8 cellular contexts compared by ENCODE assay signal in genomic region chr19:40803857-40804782, GRCh38. TPM values are rescaled to one million over a fixed set of nuclear protein-coding genes. Genes with fewer than 3 reads are reported as not detected.
DNase-seq lines count a peak whose midpoint lies in the region; ATAC-seq, FAIRE-seq and TF ChIP-seq lines count a peak whose summit lies in the region.

No MANE protein-coding gene starts in this region.

- H3K4me3 ChIP-seq in colonic mucosa: peak overlapping the region; percentile 2

- peaks cover 16% of the 10 kb centered on the region for H3K36me3 Mint-ChIP-seq in natural killer cell treated with Interleukin-12 subunit alpha and Interleukin-12 subunit beta and Interleukin-15 and Interleukin-18, amount 100 ng/mL, for 72 hours

- no peaks in the 10 kb centered on the region for H3K27me3 Mint-ChIP-seq in natural killer cell treated with Interleukin-12 subunit alpha and Interleukin-12 subunit beta and Interleukin-15 and Interleukin-18, amount 100 ng/mL, for 72 hours

- intact Hi-C loops in colonic mucosa (cut with DNase I): no loop called here

- peaks cover 6% of the 10 kb centered on the region for H3K36me3 ChIP-seq in colonic mucosa

- FAIRE-seq in RCC 7860 (lab: Jason Lieb, UNC): no peak

- H3K27ac Mint-ChIP-seq in natural killer cell treated with Interleukin-12 subunit alpha and Interleukin-12 subunit beta and Interleukin-15 and Interleukin-18, amount 100 ng/mL, for 72 hours: peak overlapping the region; percentile 87 to 97

- peaks cover 57% of the 10 kb centered on the region for H3K4me1 ChIP-seq in colonic mucosa

- H3K9ac ChIP-seq in colonic mucosa (ENCODE audit: low read depth in 2 of 2, low read length in 2 of 2): peak overlapping the region; percentile 64 to 75

- peak; percentile 45 for DNase-seq in GM19238 (ENCODE audit: insufficient read length, low spot score)
- DNase-seq in T follicular helper cell (ENCODE audit: low read depth): peak; percentile 48
- DNase-seq in colonic mucosa: peak; percentile 86
- DNase-seq in natural killer cell treated with Interleukin-12 subunit alpha and Interleukin-12 subunit beta and Interleukin-15 and Interleukin-18, amount 100 ng/mL, for 72 hours (ENCODE audit: low spot score): no peak
- DNase-seq in nucleus accumbens (lab: John Stamatoyannopoulos, UW): no peak
- no peak for DNase-seq in RCC 7860 (ENCODE audit: low spot score)

- no peak for ATAC-seq in natural killer cell treated with Interleukin-12 subunit alpha and Interleukin-12 subunit beta and Interleukin-15 and Interleukin-18, amount 100 ng/mL, for 72 hours
- ATAC-seq in GM21529 (IDR thresholded peaks at IDR 0.05; ENCODE audit: unreplicated experiment): no peak
- no peak for ATAC-seq in GM19035 (IDR thresholded peaks at IDR 0.05; ENCODE audit: unreplicated experiment)

- no peaks in the 10 kb centered on the region for H3K27me3 ChIP-seq in colonic mucosa

- H3K9me3 Mint-ChIP-seq in natural killer cell treated with Interleukin-12 subunit alpha and Interleukin-12 subunit beta and Interleukin-15 and Interleukin-18, amount 100 ng/mL, for 72 hours: no peaks in the 10 kb centered on the region

- no peaks in the 10 kb centered on the region for H3K9me3 ChIP-seq in colonic mucosa

- peaks cover 75 to 76% of the 10 kb centered on the region in 2 donors for H3K4me1 Mint-ChIP-seq in natural killer cell treated with Interleukin-12 subunit alpha and Interleukin-12 subunit beta and Interleukin-15 and Interleukin-18, amount 100 ng/mL, for 72 hours (ENCODE audit: low read depth in 2 of 2)

- H3K27ac ChIP-seq in colonic mucosa: peak overlapping the region; percentile 82

- TF ChIP-seq CTCF in colonic mucosa (IDR thresholded peaks at IDR 0.05): no peak

- peak overlapping the region; percentile 83 for H3K4me3 Mint-ChIP-seq in natural killer cell treated with Interleukin-12 subunit alpha and Interleukin-12 subunit beta and Interleukin-15 and Interleukin-18, amount 100 ng/mL, for 72 hours

RNA-seq across cellular contexts. Expression of gene EGLN2, which starts 5.1 kb away (rescaled TPM):
- total RNA-seq in colonic mucosa: 10 to 100 TPM; 67.3 to 87.8 TPM
- 100 to 1,000 TPM; 119 to 136 TPM for total RNA-seq in natural killer cell treated with Interleukin-12 subunit alpha and Interleukin-12 subunit beta and Interleukin-15 and Interleukin-18, amount 100 ng/mL, for 72 hours

RNA-seq across cellular contexts. Expression of gene RAB4B, which starts 26.1 kb away (rescaled TPM):
- 10 to 100 TPM; 42.3 to 53.4 TPM for total RNA-seq in colonic mucosa
- 100 to 1,000 TPM in 1 of 2 donors, 10 to 100 TPM in 1; 83.3 to 128 TPM for total RNA-seq in natural killer cell treated with Interleukin-12 subunit alpha and Interleukin-12 subunit beta and Interleukin-15 and Interleukin-18, amount 100 ng/mL, for 72 hours

RNA-seq across cellular contexts. Expression of gene MIA, which starts 28.8 kb away (rescaled TPM):
- 1 to 10 TPM; 1.0 to 3.6 TPM for total RNA-seq in colonic mucosa
- 1 to 10 TPM; 1.1 to 2.4 TPM for total RNA-seq in natural killer cell treated with Interleukin-12 subunit alpha and Interleukin-12 subunit beta and Interleukin-15 and Interleukin-18, amount 100 ng/mL, for 72 hours

RNA-seq across cellular contexts. Expression of gene CYP2A6, which starts 46.1 kb away (rescaled TPM):
- 1 to 10 TPM in 1 of 2 donors, not detected in 1; 1.4 TPM for total RNA-seq in colonic mucosa
- not detected for total RNA-seq in natural killer cell treated with Interleukin-12 subunit alpha and Interleukin-12 subunit beta and Interleukin-15 and Interleukin-18, amount 100 ng/mL, for 72 hours

RNA-seq across cellular contexts. Expression of gene SNRPA, which starts 53.1 kb away (rescaled TPM):
- total RNA-seq in colonic mucosa: 100 to 1,000 TPM in 1 of 2 donors, 10 to 100 TPM in 1; 56.0 to 126 TPM
- total RNA-seq in natural killer cell treated with Interleukin-12 subunit alpha and Interleukin-12 subunit beta and Interleukin-15 and Interleukin-18, amount 100 ng/mL, for 72 hours: 100 to 1,000 TPM in 1 of 2 donors, 10 to 100 TPM in 1; 95.5 to 191 TPM

Comparison
In these comparisons a context has a peak if more than half of its experiments do, and no peak if none do; other contexts are left out.
1. DNase-seq: peak in GM19238 (single experiment), T follicular helper cell (single experiment) and colonic mucosa (single experiment); none in natural killer cell treated with Interleukin-12 subunit alpha and Interleukin-12 subunit beta and Interleukin-15 and Interleukin-18, amount 100 ng/mL, for 72 hours (single experiment), nucleus accumbens (0 of 56) and RCC 7860 (single experiment).